ENCODE assay signal across 1 cellular context in the genomic region with DNA sequence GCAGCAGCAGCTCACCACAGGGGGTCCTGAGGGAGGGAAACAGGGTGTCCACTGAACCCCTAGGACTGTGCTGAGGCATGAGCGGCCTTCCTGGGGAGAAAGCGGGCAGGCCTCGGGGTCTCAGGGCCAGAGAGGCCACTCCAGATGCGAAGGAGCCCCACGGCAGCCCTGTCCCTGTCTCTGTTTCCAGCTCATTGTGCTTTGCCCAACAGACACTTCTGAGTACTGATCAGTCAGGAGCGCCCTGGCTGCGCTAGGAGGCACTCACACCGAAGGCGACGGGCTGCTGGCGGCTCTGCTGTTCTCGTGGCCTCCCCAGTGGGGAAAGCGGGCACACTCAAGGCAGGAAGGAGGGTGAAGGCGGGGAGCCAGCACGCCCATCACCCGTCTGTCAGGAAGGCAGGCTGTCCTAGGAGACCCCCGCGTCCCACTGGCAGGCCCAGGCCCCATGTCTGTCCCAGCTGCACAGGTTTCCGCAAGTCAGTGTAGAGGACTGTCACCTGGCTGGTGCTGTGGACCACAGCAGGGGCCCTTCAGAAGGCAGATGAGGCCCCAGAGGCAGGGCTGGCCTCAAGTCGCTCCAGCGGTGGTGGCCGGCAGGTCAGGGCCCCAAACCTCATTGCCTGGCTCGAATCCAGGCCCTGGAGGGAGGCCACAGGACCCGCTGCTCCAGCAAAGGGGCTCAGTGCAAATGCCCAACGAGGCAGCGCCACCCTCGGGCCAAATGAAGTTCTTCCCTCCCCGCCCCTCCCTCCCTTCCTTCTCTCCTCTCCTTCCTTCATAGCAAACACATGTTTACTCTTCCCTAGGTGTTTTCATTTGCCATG.
A peak's percentile ranks its signal among the peaks of the same experiment; 100 is the strongest.
TF ChIP-seq lines count a peak whose summit lies in the region.

No MANE protein-coding gene starts in this region.

TF ChIP-seq in HepG2, 621 proteins besides CTCF, POLR2A, EP300 and RAD21 (continued from another document and continues in another):
- TF ChIP-seq, protein P1, sequence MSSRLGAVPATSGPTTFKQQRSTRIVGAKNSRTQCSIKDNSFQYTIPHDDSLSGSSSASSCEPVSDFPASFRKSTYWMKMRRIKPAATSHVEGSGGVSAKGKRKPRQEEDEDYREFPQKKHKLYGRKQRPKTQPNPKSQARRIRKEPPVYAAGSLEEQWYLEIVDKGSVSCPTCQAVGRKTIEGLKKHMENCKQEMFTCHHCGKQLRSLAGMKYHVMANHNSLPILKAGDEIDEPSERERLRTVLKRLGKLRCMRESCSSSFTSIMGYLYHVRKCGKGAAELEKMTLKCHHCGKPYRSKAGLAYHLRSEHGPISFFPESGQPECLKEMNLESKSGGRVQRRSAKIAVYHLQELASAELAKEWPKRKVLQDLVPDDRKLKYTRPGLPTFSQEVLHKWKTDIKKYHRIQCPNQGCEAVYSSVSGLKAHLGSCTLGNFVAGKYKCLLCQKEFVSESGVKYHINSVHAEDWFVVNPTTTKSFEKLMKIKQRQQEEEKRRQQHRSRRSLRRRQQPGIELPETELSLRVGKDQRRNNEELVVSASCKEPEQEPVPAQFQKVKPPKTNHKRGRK (CRISPR knock-in tag; IDR thresholded peaks at IDR 0.05), result peak; percentile 57; the same call in 1 of the 2 replicates
- TF ChIP-seq KDM5B (CRISPR knock-in tag; IDR thresholded peaks at IDR 0.05; ENCODE audit: borderline replicate concordance), result peak; percentile 44
- TF ChIP-seq, protein P2, sequence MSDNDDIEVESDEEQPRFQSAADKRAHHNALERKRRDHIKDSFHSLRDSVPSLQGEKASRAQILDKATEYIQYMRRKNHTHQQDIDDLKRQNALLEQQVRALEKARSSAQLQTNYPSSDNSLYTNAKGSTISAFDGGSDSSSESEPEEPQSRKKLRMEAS (IDR thresholded peaks at IDR 0.05), result no peak
- TF ChIP-seq, protein P3, sequence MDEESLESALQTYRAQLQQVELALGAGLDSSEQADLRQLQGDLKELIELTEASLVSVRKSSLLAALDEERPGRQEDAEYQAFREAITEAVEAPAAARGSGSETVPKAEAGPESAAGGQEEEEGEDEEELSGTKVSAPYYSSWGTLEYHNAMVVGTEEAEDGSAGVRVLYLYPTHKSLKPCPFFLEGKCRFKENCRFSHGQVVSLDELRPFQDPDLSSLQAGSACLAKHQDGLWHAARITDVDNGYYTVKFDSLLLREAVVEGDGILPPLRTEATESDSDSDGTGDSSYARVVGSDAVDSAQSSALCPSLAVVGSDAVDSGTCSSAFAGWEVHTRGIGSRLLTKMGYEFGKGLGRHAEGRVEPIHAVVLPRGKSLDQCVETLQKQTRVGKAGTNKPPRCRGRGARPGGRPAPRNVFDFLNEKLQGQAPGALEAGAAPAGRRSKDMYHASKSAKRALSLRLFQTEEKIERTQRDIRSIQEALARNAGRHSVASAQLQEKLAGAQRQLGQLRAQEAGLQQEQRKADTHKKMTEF (CRISPR knock-in tag; IDR thresholded peaks at IDR 0.05), result peak; percentile 29; the same call in 1 of the 2 replicates
- peak; percentile 47; the same call in 1 of the 2 replicates for TF ChIP-seq GABPB1 (CRISPR knock-in tag; IDR thresholded peaks at IDR 0.05)
- TF ChIP-seq, protein P4, sequence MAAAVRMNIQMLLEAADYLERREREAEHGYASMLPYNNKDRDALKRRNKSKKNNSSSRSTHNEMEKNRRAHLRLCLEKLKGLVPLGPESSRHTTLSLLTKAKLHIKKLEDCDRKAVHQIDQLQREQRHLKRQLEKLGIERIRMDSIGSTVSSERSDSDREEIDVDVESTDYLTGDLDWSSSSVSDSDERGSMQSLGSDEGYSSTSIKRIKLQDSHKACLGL (CRISPR knock-in tag; IDR thresholded peaks at IDR 0.05), result peak; percentile 52; the same call in 1 of the 2 replicates
- 0 out of 2 replicates have a peak, but pooled peaks have one; percentile 56 for TF ChIP-seq KAT7 (CRISPR knock-in tag; IDR thresholded peaks at IDR 0.05; ENCODE audit: borderline replicate concordance)
- TF ChIP-seq ZNF790 (CRISPR knock-in tag; IDR thresholded peaks at IDR 0.05; ENCODE audit: borderline replicate concordance), result 0 out of 2 replicates have a peak, but pooled peaks have one; percentile 29
- TF ChIP-seq YEATS4 (CRISPR knock-in tag; IDR thresholded peaks at IDR 0.05; ENCODE audit: borderline replicate concordance), result peak; percentile 69; the same call in 1 of the 2 replicates
- TF ChIP-seq ZNF296 (CRISPR knock-in tag; conservative IDR thresholded peaks at IDR 0.05), result 0 out of 2 replicates have a peak, but pooled peaks have one; percentile 29
- TF ChIP-seq, protein P5, sequence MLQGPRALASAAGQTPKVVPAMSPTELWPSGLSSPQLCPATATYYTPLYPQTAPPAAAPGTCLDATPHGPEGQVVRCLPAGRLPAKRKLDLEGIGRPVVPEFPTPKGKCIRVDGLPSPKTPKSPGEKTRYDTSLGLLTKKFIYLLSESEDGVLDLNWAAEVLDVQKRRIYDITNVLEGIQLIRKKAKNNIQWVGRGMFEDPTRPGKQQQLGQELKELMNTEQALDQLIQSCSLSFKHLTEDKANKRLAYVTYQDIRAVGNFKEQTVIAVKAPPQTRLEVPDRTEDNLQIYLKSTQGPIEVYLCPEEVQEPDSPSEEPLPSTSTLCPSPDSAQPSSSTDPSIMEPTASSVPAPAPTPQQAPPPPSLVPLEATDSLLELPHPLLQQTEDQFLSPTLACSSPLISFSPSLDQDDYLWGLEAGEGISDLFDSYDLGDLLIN (CRISPR knock-in tag; IDR thresholded peaks at IDR 0.05; ENCODE audit: borderline replicate concordance), result no peak
- no peak for TF ChIP-seq ZNF251 (CRISPR knock-in tag; IDR thresholded peaks at IDR 0.05)
- peak; percentile 71 for TF ChIP-seq HNRNPK (IDR thresholded peaks at IDR 0.05; ENCODE audit: low read depth, low read length, poor library complexity, severe bottlenecking)
- TF ChIP-seq TBX2 (CRISPR knock-in tag; IDR thresholded peaks at IDR 0.05; ENCODE audit: borderline replicate concordance), result peak; percentile 40; the same call in 1 of the 2 replicates
- 0 out of 2 replicates have a peak, but pooled peaks have one; percentile 62 for TF ChIP-seq ZNF160 (CRISPR knock-in tag; IDR thresholded peaks at IDR 0.05)
- TF ChIP-seq, protein P6, sequence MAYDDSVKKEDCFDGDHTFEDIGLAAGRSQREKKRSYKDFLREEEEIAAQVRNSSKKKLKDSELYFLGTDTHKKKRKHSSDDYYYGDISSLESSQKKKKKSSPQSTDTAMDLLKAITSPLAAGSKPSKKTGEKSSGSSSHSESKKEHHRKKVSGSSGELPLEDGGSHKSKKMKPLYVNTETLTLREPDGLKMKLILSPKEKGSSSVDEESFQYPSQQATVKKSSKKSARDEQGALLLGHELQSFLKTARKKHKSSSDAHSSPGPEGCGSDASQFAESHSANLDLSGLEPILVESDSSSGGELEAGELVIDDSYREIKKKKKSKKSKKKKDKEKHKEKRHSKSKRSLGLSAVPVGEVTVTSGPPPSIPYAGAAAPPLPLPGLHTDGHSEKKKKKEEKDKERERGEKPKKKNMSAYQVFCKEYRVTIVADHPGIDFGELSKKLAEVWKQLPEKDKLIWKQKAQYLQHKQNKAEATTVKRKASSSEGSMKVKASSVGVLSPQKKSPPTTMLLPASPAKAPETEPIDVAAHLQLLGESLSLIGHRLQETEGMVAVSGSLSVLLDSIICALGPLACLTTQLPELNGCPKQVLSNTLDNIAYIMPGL (CRISPR knock-in tag; IDR thresholded peaks at IDR 0.05; ENCODE audit: borderline replicate concordance in 1 of 2, low read depth in 1 of 2), result peak in 1 of 2 experiments; percentile 46; a peak in 1 of 4 replicates
- TF ChIP-seq, protein P7, sequence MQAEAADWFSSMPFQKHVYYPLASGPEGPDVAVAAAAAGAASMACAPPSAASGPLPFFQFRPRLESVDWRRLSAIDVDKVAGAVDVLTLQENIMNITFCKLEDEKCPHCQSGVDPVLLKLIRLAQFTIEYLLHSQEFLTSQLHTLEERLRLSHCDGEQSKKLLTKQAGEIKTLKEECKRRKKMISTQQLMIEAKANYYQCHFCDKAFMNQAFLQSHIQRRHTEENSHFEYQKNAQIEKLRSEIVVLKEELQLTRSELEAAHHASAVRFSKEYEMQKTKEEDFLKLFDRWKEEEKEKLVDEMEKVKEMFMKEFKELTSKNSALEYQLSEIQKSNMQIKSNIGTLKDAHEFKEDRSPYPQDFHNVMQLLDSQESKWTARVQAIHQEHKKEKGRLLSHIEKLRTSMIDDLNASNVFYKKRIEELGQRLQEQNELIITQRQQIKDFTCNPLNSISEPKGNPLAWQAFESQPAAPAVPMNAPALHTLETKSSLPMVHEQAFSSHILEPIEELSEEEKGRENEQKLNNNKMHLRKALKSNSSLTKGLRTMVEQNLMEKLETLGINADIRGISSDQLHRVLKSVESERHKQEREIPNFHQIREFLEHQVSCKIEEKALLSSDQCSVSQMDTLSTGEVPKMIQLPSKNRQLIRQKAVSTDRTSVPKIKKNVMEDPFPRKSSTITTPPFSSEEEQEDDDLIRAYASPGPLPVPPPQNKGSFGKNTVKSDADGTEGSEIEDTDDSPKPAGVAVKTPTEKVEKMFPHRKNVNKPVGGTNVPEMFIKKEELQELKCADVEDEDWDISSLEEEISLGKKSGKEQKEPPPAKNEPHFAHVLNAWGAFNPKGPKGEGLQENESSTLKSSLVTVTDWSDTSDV (CRISPR knock-in tag; IDR thresholded peaks at IDR 0.05), result peak; percentile 16; the same call in 1 of the 2 replicates
- TF ChIP-seq ZNF431 (CRISPR knock-in tag; IDR thresholded peaks at IDR 0.05; ENCODE audit: borderline replicate concordance, low read depth), result no peak; the same call in 1 of the 2 replicates
- TF ChIP-seq, protein P8, sequence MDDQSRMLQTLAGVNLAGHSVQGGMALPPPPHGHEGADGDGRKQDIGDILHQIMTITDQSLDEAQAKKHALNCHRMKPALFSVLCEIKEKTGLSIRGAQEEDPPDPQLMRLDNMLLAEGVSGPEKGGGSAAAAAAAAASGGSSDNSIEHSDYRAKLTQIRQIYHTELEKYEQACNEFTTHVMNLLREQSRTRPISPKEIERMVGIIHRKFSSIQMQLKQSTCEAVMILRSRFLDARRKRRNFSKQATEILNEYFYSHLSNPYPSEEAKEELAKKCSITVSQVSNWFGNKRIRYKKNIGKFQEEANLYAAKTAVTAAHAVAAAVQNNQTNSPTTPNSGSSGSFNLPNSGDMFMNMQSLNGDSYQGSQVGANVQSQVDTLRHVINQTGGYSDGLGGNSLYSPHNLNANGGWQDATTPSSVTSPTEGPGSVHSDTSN (CRISPR knock-in tag; IDR thresholded peaks at IDR 0.05; ENCODE audit: borderline replicate concordance), result no peak
- TF ChIP-seq, protein P9, sequence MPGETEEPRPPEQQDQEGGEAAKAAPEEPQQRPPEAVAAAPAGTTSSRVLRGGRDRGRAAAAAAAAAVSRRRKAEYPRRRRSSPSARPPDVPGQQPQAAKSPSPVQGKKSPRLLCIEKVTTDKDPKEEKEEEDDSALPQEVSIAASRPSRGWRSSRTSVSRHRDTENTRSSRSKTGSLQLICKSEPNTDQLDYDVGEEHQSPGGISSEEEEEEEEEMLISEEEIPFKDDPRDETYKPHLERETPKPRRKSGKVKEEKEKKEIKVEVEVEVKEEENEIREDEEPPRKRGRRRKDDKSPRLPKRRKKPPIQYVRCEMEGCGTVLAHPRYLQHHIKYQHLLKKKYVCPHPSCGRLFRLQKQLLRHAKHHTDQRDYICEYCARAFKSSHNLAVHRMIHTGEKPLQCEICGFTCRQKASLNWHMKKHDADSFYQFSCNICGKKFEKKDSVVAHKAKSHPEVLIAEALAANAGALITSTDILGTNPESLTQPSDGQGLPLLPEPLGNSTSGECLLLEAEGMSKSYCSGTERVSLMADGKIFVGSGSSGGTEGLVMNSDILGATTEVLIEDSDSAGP (CRISPR knock-in tag; IDR thresholded peaks at IDR 0.05; ENCODE audit: borderline replicate concordance), result peak; percentile 23; the same call in 1 of the 2 replicates
- TF ChIP-seq SETDB1 (CRISPR knock-in tag; IDR thresholded peaks at IDR 0.05; ENCODE audit: borderline replicate concordance), result no peak
- TF ChIP-seq ZNF446 (CRISPR knock-in tag; IDR thresholded peaks at IDR 0.05), result peak; percentile 81; the same call in 1 of the 2 replicates
- TF ChIP-seq, protein P10, sequence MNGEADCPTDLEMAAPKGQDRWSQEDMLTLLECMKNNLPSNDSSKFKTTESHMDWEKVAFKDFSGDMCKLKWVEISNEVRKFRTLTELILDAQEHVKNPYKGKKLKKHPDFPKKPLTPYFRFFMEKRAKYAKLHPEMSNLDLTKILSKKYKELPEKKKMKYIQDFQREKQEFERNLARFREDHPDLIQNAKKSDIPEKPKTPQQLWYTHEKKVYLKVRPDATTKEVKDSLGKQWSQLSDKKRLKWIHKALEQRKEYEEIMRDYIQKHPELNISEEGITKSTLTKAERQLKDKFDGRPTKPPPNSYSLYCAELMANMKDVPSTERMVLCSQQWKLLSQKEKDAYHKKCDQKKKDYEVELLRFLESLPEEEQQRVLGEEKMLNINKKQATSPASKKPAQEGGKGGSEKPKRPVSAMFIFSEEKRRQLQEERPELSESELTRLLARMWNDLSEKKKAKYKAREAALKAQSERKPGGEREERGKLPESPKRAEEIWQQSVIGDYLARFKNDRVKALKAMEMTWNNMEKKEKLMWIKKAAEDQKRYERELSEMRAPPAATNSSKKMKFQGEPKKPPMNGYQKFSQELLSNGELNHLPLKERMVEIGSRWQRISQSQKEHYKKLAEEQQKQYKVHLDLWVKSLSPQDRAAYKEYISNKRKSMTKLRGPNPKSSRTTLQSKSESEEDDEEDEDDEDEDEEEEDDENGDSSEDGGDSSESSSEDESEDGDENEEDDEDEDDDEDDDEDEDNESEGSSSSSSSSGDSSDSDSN (CRISPR knock-in tag; IDR thresholded peaks at IDR 0.05), result peak; percentile 41; the same call in 1 of the 2 replicates
- no peak for TF ChIP-seq PHF20 (CRISPR knock-in tag; IDR thresholded peaks at IDR 0.05)
- TF ChIP-seq ZNF333 (CRISPR knock-in tag; IDR thresholded peaks at IDR 0.05; ENCODE audit: borderline replicate concordance), result peak; percentile 37; the same call in 1 of the 2 replicates
- no peak for TF ChIP-seq BHLHE40 (IDR thresholded peaks at IDR 0.05; ENCODE audit: low read length)
- TF ChIP-seq POLR2AphosphoS2 (IDR thresholded peaks at IDR 0.05; ENCODE audit: low read depth, low read length), result no peak
- TF ChIP-seq ZNF225 (CRISPR knock-in tag; IDR thresholded peaks at IDR 0.05), result peak; percentile 61; the same call in 1 of the 2 replicates
- TF ChIP-seq, protein P11, sequence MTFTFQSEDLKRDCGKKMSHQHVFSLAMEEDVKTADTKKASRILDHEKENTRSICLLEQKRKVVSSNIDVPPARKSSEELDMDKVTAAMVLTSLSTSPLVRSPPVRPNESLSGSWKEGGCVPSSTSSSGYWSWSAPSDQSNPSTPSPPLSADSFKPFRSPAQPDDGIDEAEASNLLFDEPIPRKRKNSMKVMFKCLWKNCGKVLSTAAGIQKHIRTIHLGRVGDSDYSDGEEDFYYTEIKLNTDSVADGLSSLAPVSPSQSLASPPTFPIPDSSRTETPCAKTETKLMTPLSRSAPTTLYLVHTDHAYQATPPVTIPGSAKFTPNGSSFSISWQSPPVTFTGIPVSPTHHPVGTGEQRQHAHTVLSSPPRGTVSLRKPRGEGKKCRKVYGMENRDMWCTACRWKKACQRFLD (CRISPR knock-in tag; IDR thresholded peaks at IDR 0.05; ENCODE audit: borderline replicate concordance), result 0 out of 2 replicates have a peak, but pooled peaks have one; percentile 62
